In the genomic region with DNA sequence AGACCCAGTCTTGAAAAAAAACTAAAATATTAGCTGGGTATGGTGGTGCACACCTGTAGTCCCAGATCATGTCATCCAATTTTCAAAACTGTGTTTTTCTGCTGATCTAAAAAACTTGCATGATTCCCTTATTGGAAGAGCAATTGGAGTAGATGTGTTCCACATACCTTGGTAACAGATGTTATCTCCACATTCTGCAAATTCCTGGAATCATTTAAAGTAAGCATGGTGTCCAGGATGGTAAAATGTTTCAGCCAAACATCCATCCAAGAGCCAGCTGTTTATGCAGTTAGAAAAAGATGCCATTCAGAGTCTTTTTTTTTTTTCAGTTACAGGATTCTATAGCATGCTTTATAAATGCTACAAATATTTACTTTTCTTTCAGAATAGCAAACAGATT, we compare ENCODE assay signal across 14 cellular contexts.
"Had no signal": no experiment of that assay in that cellular context is flagged by ENCODE, and none has a peak within 500 bp of the region (broad histone marks: within the 10 kb centered on the region; RNA-seq: fewer than 3 reads in every experiment).

No MANE protein-coding gene starts in this region.

- H3K27me3 ChIP-seq: sigmoid colon, upper lobe of right lung had no signal

- H3K36me3 ChIP-seq: sigmoid colon, thoracic aorta, upper lobe of right lung had no signal

- DNase-seq: activated B cell treated with CpG ODN at 0.5 μM for 24 hours; activated CD4-positive, alpha-beta T cell treated with anti-CD3 and anti-CD28 coated beads for 48 hours; activated CD8-positive, alpha-beta T cell treated with anti-CD3 and anti-CD28 coated beads for 36 hours; activated gamma-delta T cell; activated T-cell treated with anti-CD3 and anti-CD28 coated beads, Interleukin-2, amount 50 U/mL, for 48 hours; amniotic stem cell; effector memory CD8-positive, alpha-beta T cell; islet precursor cell; psoas muscle; sigmoid colon; stimulated activated CD4-positive, alpha-beta T cell treated with anti-CD3 and anti-CD28 coated beads, Interleukin-1b, Interleukin-23, amount 100 ng/mL, for 48 hours; upper lobe of right lung had no signal

- H3K27ac ChIP-seq: psoas muscle, sigmoid colon, thoracic aorta, upper lobe of right lung had no signal

- H3K4me3 ChIP-seq: psoas muscle, sigmoid colon, thoracic aorta, upper lobe of right lung had no signal

- H3K9me3 ChIP-seq: sigmoid colon, upper lobe of right lung had no signal

- H3K4me1 ChIP-seq: psoas muscle, sigmoid colon, upper lobe of right lung had no signal

- ATAC-seq: activated CD8-positive, alpha-beta T cell treated with anti-CD3 and anti-CD28 coated beads for 36 hours; effector memory CD8-positive, alpha-beta T cell; left lobe of liver; psoas muscle; upper lobe of right lung had no signal
